In the genomic region with DNA sequence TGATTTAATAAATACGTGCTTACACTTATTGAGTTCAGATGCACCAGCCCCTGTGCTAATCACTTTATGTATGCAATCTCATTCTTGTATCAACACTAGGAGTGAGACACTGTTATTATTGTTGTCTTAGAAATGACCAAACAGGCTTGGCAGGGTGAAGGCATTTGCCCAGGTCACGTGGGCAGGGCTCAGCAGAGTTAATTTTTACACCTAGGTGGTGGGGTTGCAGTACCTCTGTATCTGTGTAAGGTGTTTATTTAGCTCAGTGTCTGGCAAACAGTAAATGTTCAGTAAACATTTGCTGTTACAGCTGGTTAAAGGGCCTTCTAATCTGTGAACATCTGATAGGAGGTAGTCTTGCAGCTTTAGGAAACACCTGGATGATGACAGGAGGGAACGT, we compare ENCODE assay signal across 17 cellular contexts.
DNase-seq lines count a peak whose midpoint lies in the region; ATAC-seq and FAIRE-seq lines count a peak whose summit lies in the region.
"Had no signal": no experiment of that assay in that cellular context is flagged by ENCODE, and none has a peak within 500 bp of the region (broad histone marks: within the 10 kb centered on the region; RNA-seq: fewer than 3 reads in every experiment).

No MANE protein-coding gene starts in this region.

- no peaks in the 10 kb centered on the region for H3K36me3 ChIP-seq in small intestine (ENCODE audit: control insufficient read depth in 2 of 2, insufficient read depth in 2 of 2, low read length in 2 of 2)
- H3K36me3 ChIP-seq: brain microvascular endothelial cell had no signal

- H3K4me1 ChIP-seq in small intestine (ENCODE audit: control insufficient read depth in 2 of 2, insufficient read depth in 1 of 2, low read depth in 1 of 2, low read length in 1 of 2), result no peaks in the 10 kb centered on the region

- no peaks in the 10 kb centered on the region for H3K27me3 ChIP-seq in small intestine (ENCODE audit: control insufficient read depth in 2 of 2, insufficient read depth in 2 of 2, low read length in 2 of 2)
- H3K27me3 ChIP-seq: brain microvascular endothelial cell had no signal

- H3K9me3 ChIP-seq in small intestine (ENCODE audit: control insufficient read depth, low read depth), result no peaks in the 10 kb centered on the region

- peak; percentile 6 for DNase-seq in HuH-7.5 (ENCODE audit: low spot score)
- peak; percentile 64 for DNase-seq in NCI-H526 treated with DMSO at 0.1 percent for 48 hours (lab: John Stamatoyannopoulos, UW)
- peak; percentile 85 for DNase-seq in kidney tubule cell (ENCODE audit: low spot score)
- peak; percentile 30 for DNase-seq in small intestine
- DNase-seq in AG08395 (ENCODE audit: low spot score), result no peak
- DNase-seq in HCEC 1CT, result no peak
- DNase-seq: activated CD8-positive, alpha-beta memory T cell treated with anti-CD3 and anti-CD28 coated beads, Interleukin-2, amount 50 U/mL, for 48 hours; brain microvascular endothelial cell; effector memory CD4-positive, alpha-beta T cell; IMR-90; NCI-H1048; NK-92 treated with Interleukin-12 subunit alpha and Interleukin-12 subunit beta, amount 100 ng/mL, for 24 hours; SHP77 treated with DMSO at 0.1 percent for 48 hours; stimulated activated CD4-positive, alpha-beta T cell treated with anti-CD3 and anti-CD28 coated beads, Interleukin-4, amount 100 ng/mL, for 24 hours; T-helper 2 cell had no signal

- FAIRE-seq in small intestine (lab: Jason Lieb, UNC), result no peak
- FAIRE-seq: H1 had no signal

- no peak for ATAC-seq in HG02763 (IDR thresholded peaks at IDR 0.05; ENCODE audit: unreplicated experiment)

- WGBS in small intestine, 3 donors, result 9 to 50% (median 15%) methylated on average over 3 of the region's 3 CpGs

- no peak overlapping the region for H3K27ac ChIP-seq in small intestine (ENCODE audit: low read depth in 1 of 2, low read length in 1 of 2)
- H3K27ac ChIP-seq: brain microvascular endothelial cell had no signal

- H3K4me3 ChIP-seq in small intestine (ENCODE audit: low read depth in 1 of 2, low read length in 2 of 2), result no peak overlapping the region

Comparison
In these comparisons a context has a peak if more than half of its experiments do, and no peak if none do; other contexts are left out.
1. DNase-seq: peak in HuH-7.5 (single experiment), NCI-H526 treated with DMSO at 0.1 percent for 48 hours (single experiment), kidney tubule cell (single experiment) and small intestine (single experiment); none in AG08395 (single experiment) and HCEC 1CT (single experiment).